Comparison of ENCODE assay signal across 10 cellular contexts in genomic region chr17:15384142-15384803, GRCh38. TPM values are rescaled to one million over a fixed set of nuclear protein-coding genes. Genes with fewer than 3 reads are reported as not detected.
DNase-seq lines count a peak whose midpoint lies in the region; ATAC-seq, FAIRE-seq and TF ChIP-seq lines count a peak whose summit lies in the region.
"Had no signal": no experiment of that assay in that cellular context is flagged by ENCODE, and none has a peak within 500 bp of the region (broad histone marks: within the 10 kb centered on the region; RNA-seq: fewer than 3 reads in every experiment).

No MANE protein-coding gene starts in this region.

- H3K27ac ChIP-seq in esophagus muscularis mucosa (replicated peaks in 1 of 4) (peak overlapping the region; percentile 45 to 70 (median 62)), thoracic aorta (peak overlapping the region in 1 of 2 donors; percentile 0)
- H3K27ac ChIP-seq: SJSA1 had no signal

- ATAC-seq in thoracic aorta (ENCODE audit: insufficient number of reproducible peaks, low FRiP score, low read depth) = no peak
- no peak for ATAC-seq in HG03095 (IDR thresholded peaks at IDR 0.05; ENCODE audit: unreplicated experiment)
- no peak for ATAC-seq in HG03442 (IDR thresholded peaks at IDR 0.05; ENCODE audit: unreplicated experiment)

- no peaks in the 10 kb centered on the region for H3K27me3 ChIP-seq in esophagus muscularis mucosa
- no peaks in the 10 kb centered on the region for H3K27me3 ChIP-seq in thoracic aorta (replicated peaks; ENCODE audit: insufficient read depth)
- H3K27me3 ChIP-seq: SJSA1 had no signal

- TF ChIP-seq EP300 in esophagus muscularis mucosa (IDR thresholded peaks at IDR 0.05) = no peak

- 44% methylated on average over 10 of the region's 10 CpGs for WGBS in esophagus muscularis mucosa

- FAIRE-seq in GM12892 (lab: Jason Lieb, UNC) = no peak

- TF ChIP-seq POLR2A in esophagus muscularis mucosa (IDR thresholded peaks at IDR 0.05; ENCODE audit: low read depth) = no peak
- TF ChIP-seq POLR2A in GM12892 (IDR thresholded peaks at IDR 0.05; ENCODE audit: low read depth, low read length) = no peak

- H3K36me3 ChIP-seq in esophagus muscularis mucosa = no peaks in the 10 kb centered on the region
- no peaks in the 10 kb centered on the region for H3K36me3 ChIP-seq in thoracic aorta
- H3K36me3 ChIP-seq: SJSA1 had no signal

- DNase-seq in MV-4-11 (lab: John Stamatoyannopoulos, UW) = peak; percentile 14
- peak; percentile 91 for DNase-seq in esophagus muscularis mucosa (ENCODE audit: extremely low spot score)
- peak; percentile 76 for DNase-seq in medulla oblongata (ENCODE audit: extremely low spot score)
- no peak for DNase-seq in thoracic aorta (ENCODE audit: low spot score)
- DNase-seq in COR-L47 (lab: John Stamatoyannopoulos, UW) = no peak
- DNase-seq in GM12892 (ENCODE audit: insufficient read length) = no peak
- DNase-seq: NCI-H187 had no signal

- peaks cover 0 to 12% (median 3%) of the 10 kb centered on the region in 4 donors for H3K4me1 ChIP-seq in esophagus muscularis mucosa
- peaks cover 7 to 16% of the 10 kb centered on the region in 2 donors for H3K4me1 ChIP-seq in thoracic aorta (ENCODE audit: control insufficient read depth in 1 of 2, low read depth in 2 of 2)

- no peak for TF ChIP-seq CTCF in esophagus muscularis mucosa (IDR thresholded peaks at IDR 0.05)
- TF ChIP-seq CTCF in thoracic aorta (IDR thresholded peaks at IDR 0.05) = no peak

- no peaks in the 10 kb centered on the region for H3K9me3 ChIP-seq in esophagus muscularis mucosa
- no peaks in the 10 kb centered on the region for H3K9me3 ChIP-seq in thoracic aorta
- H3K9me3 ChIP-seq: SJSA1 had no signal

- H3K4me3 ChIP-seq in esophagus muscularis mucosa (peak overlapping the region; percentile 20 to 46 (median 29)), thoracic aorta (peak overlapping the region; percentile 65)
- H3K4me3 ChIP-seq: SJSA1 had no signal

- intact Hi-C loops in esophagus muscularis mucosa (cut with DNase I) = no loop called here

RNA-seq across cellular contexts. Expression of gene TEKT3, which starts 42.9 kb away (rescaled TPM):
- total RNA-seq in esophagus muscularis mucosa (not detected), thoracic aorta (not detected)
- polyA plus RNA-seq in GM12892 (2012; ENCODE audit: missing spikeins) = not detected

Comparison
In these comparisons a context has a peak if more than half of its experiments do, and no peak if none do; other contexts are left out.
1. DNase-seq: peak in MV-4-11 (single experiment), esophagus muscularis mucosa (single experiment) and medulla oblongata (single experiment); none in thoracic aorta (single experiment), COR-L47 (single experiment) and GM12892 (single experiment).